In the genomic region with DNA sequence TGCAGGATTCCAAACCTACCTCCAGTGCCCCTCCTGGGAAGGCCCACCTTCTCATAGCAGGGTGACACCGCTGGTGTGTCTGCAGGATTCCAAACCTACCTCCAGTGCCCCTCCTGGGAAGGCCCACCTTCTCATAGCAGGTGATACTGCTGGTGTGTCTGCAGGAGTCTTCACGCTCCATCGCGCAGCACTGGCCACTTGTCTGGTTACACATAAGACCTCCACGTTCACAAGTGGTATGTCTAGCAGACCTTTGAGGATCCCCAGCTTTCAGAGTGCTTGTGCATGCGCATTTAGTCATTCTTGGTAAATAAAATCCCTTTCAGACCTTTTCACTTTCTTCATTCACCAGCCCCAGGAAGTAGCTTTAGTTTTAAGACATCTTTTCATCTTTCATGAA, we compare ENCODE assay signal across 1 cellular context. TPM values are rescaled to one million over a fixed set of nuclear protein-coding genes. Genes with fewer than 3 reads are reported as not detected.
"Had no signal": no experiment of that assay in that cellular context is flagged by ENCODE, and none has a peak within 500 bp of the region (broad histone marks: within the 10 kb centered on the region; RNA-seq: fewer than 3 reads in every experiment).

No MANE protein-coding gene starts in this region.

RNA-seq across cellular contexts. Expression of gene SLC22A1, which starts 29.4 kb away (rescaled TPM):
- total RNA-seq: G401 had no signal
